25 cellular contexts compared by ENCODE assay signal in genomic region chr6:156517090-156517489, GRCh38.
"Had no signal": no experiment of that assay in that cellular context is flagged by ENCODE, and none has a peak within 500 bp of the region (broad histone marks: within the 10 kb centered on the region; RNA-seq: fewer than 3 reads in every experiment).

No MANE protein-coding gene starts in this region.

- H3K4me3 ChIP-seq: colonic mucosa, thoracic aorta, upper lobe of left lung had no signal

- ATAC-seq: activated naive CD8-positive, alpha-beta T cell treated with anti-CD3 and anti-CD28 coated beads, Interleukin-2, amount 50 U/mL, for 24 hours; left ventricle myocardium superior; naive thymus-derived CD8-positive, alpha-beta T cell; stimulated activated naive B cell treated with anti-CD40 and anti-IgM and Interleukin-4, amounts not matched to agents 10 μg/mL and 1 μg/mL and 100 μg/mL, for 72 hours had no signal

- H3K4me3 Mint-ChIP-seq: activated naive CD4-positive, alpha-beta T cell treated with anti-CD3 and anti-CD28 coated beads, Interleukin-2, amount 10 ng/mL, durations not matched to agents 7 days and 5 days; activated naive CD8-positive, alpha-beta T cell treated with anti-CD3 and anti-CD28 coated beads, Interleukin-2, amount 50 U/mL, for 24 hours; central memory CD8-positive, alpha-beta T cell; endodermal cell; memory B cell; naive thymus-derived CD8-positive, alpha-beta T cell; stimulated activated naive B cell treated with anti-CD40 and anti-IgM and Interleukin-4, amounts not matched to agents 10 μg/mL and 1 μg/mL and 100 μg/mL, for 72 hours had no signal

- H3K4me1 ChIP-seq: colonic mucosa, parathyroid adenoma had no signal

- H3K27ac Mint-ChIP-seq: activated naive CD4-positive, alpha-beta T cell treated with anti-CD3 and anti-CD28 coated beads, Interleukin-2, amount 10 ng/mL, durations not matched to agents 7 days and 5 days; activated naive CD8-positive, alpha-beta T cell treated with anti-CD3 and anti-CD28 coated beads, Interleukin-2, amount 50 U/mL, for 24 hours; endodermal cell; memory B cell; stimulated activated naive B cell treated with anti-CD40 and anti-IgM and Interleukin-4, amounts not matched to agents 10 μg/mL and 1 μg/mL and 100 μg/mL, for 72 hours had no signal

- H3K36me3 ChIP-seq: brain microvascular endothelial cell, colonic mucosa, neutrophil, thoracic aorta, upper lobe of left lung, WERI-Rb-1 had no signal

- H3K4me1 Mint-ChIP-seq: activated naive CD4-positive, alpha-beta T cell treated with anti-CD3 and anti-CD28 coated beads, Interleukin-2, amount 10 ng/mL, durations not matched to agents 7 days and 5 days; activated naive CD8-positive, alpha-beta T cell treated with anti-CD3 and anti-CD28 coated beads, Interleukin-2, amount 50 U/mL, for 24 hours; central memory CD8-positive, alpha-beta T cell; endodermal cell; memory B cell; naive thymus-derived CD8-positive, alpha-beta T cell; stimulated activated naive B cell treated with anti-CD40 and anti-IgM and Interleukin-4, amounts not matched to agents 10 μg/mL and 1 μg/mL and 100 μg/mL, for 72 hours had no signal

- H3K27ac ChIP-seq: brain microvascular endothelial cell, colonic mucosa, epithelial cell of prostate, neutrophil, parathyroid adenoma, thoracic aorta, upper lobe of left lung, WERI-Rb-1 had no signal

- H2AFZ ChIP-seq: parathyroid adenoma had no signal

- H3K9me3 Mint-ChIP-seq: central memory CD8-positive, alpha-beta T cell had no signal

- H3K27me3 Mint-ChIP-seq: activated naive CD4-positive, alpha-beta T cell treated with anti-CD3 and anti-CD28 coated beads, Interleukin-2, amount 10 ng/mL, durations not matched to agents 7 days and 5 days; activated naive CD8-positive, alpha-beta T cell treated with anti-CD3 and anti-CD28 coated beads, Interleukin-2, amount 50 U/mL, for 24 hours had no signal

- H3K27me3 ChIP-seq: brain microvascular endothelial cell, colonic mucosa, neutrophil, upper lobe of left lung had no signal

- H3K9ac ChIP-seq: parathyroid adenoma had no signal

- DNase-seq: activated CD4-positive, alpha-beta T cell treated with anti-CD3 and anti-CD28 coated beads for 1 hour; activated CD8-positive, alpha-beta memory T cell treated with anti-CD3 and anti-CD28 coated beads for 24 hours; activated CD8-positive, alpha-beta memory T cell treated with anti-CD3 and anti-CD28 coated beads, Interleukin-2, amount 50 U/mL, for 48 hours; activated effector memory CD4-positive, alpha-beta T cell treated with Interleukin-2 at 50 U/mL for 16 hours; activated naive CD4-positive, alpha-beta T cell treated with anti-CD3 and anti-CD28 coated beads, Interleukin-2, amount 10 ng/mL, durations not matched to agents 7 days and 5 days; activated naive CD8-positive, alpha-beta T cell treated with anti-CD3 and anti-CD28 coated beads, Interleukin-2, amount 50 U/mL, for 24 hours; activated T-cell treated with anti-CD3 and anti-CD28 coated beads, Interleukin-2, amount 50 U/mL, for 48 hours; aorta; brain microvascular endothelial cell; colonic mucosa; endodermal cell; foreskin melanocyte; kidney; left ventricle myocardium superior; naive thymus-derived CD8-positive, alpha-beta T cell; stimulated activated naive B cell treated with anti-CD40 and anti-IgM and Interleukin-4, amounts not matched to agents 10 μg/mL and 1 μg/mL and 100 μg/mL, for 72 hours; T-helper 2 cell; upper lobe of left lung; WERI-Rb-1 had no signal

- H3K9me3 ChIP-seq: colonic mucosa, neutrophil, thoracic aorta had no signal
